8 cellular contexts compared by ENCODE assay signal in the genomic region with DNA sequence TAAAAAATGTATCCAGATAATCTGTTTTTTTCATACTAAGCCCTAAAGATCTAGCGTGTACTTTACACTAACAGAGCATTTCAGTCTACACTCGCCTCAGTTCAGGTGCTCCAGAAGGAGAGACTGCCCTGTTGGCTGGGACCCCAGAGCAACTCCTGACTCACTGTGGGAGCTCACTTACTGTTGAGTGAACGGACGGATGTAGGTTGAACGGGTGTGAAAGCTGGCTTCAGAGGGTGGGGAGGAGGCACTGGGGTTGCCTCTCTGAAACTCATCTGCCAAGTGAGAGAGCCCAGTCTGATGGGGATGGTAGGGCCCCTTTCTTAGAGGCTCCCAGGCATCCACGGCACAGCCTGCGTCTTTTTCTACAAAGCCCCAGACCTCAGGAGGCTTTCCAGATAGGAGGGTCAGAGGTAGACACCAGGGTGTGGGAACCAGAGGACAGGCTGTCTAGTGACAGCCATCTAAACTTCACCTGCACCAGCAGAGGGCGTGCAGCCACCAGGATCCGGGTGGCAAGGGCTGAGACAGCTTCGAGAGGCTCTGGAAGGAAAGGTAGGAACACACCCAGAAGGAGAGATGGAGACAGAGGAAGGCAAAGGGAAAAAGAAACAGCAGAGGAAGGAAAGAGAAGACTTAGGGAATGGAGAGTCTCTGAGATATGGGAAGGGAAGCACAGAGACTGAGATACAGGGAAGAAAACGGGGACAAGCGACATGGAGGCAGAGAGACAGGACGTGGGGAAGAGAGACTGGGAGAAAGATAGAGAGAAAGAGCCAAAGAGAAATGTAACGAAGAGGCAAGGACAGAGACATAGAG. TPM values are rescaled to one million over a fixed set of nuclear protein-coding genes. Genes with fewer than 3 reads are reported as not detected.
DNase-seq lines count a peak whose midpoint lies in the region; ATAC-seq, FAIRE-seq and TF ChIP-seq lines count a peak whose summit lies in the region.

No MANE protein-coding gene starts in this region.

- H3K4me3 ChIP-seq in retinal pigment epithelial cell (ENCODE audit: low read length): no peak overlapping the region

- peak; percentile 87 for TF ChIP-seq CTCF in retinal pigment epithelial cell (conservative IDR thresholded peaks at IDR 0.05; ENCODE audit: low read depth, low read length)

- peak; percentile 99 for FAIRE-seq in GM12891 (lab: Jason Lieb, UNC)

- peaks cover 0 to 1% of the 10 kb centered on the region in 2 donors for H3K27me3 Mint-ChIP-seq in T-cell
- peaks cover 5% of the 10 kb centered on the region for H3K27me3 Mint-ChIP-seq in activated naive CD8-positive, alpha-beta T cell treated with anti-CD3 and anti-CD28 coated beads, Interleukin-2, amount 50 U/mL, for 24 hours

- H3K4me1 Mint-ChIP-seq in T-cell: peaks cover 16 to 24% (median 19%) of the 10 kb centered on the region in 3 donors
- peaks cover 23% of the 10 kb centered on the region for H3K4me1 Mint-ChIP-seq in activated naive CD8-positive, alpha-beta T cell treated with anti-CD3 and anti-CD28 coated beads, Interleukin-2, amount 50 U/mL, for 24 hours

- peak overlapping the region; percentile 41 to 59 for H3K27ac Mint-ChIP-seq in T-cell
- H3K27ac Mint-ChIP-seq in activated naive CD8-positive, alpha-beta T cell treated with anti-CD3 and anti-CD28 coated beads, Interleukin-2, amount 50 U/mL, for 24 hours: peak overlapping the region; percentile 49

- no peaks in the 10 kb centered on the region for H3K36me3 Mint-ChIP-seq in T-cell
- no peaks in the 10 kb centered on the region for H3K36me3 Mint-ChIP-seq in activated naive CD8-positive, alpha-beta T cell treated with anti-CD3 and anti-CD28 coated beads, Interleukin-2, amount 50 U/mL, for 24 hours (ENCODE audit: low read depth)

- POLR2A ChIA-PET in T-cell (lab: Charles Lee): no interaction called here

- H3K9me3 Mint-ChIP-seq in T-cell: no peaks in the 10 kb centered on the region
- H3K9me3 Mint-ChIP-seq in activated naive CD8-positive, alpha-beta T cell treated with anti-CD3 and anti-CD28 coated beads, Interleukin-2, amount 50 U/mL, for 24 hours: no peaks in the 10 kb centered on the region

- TF ChIP-seq POLR2A in GM12891 (IDR thresholded peaks at IDR 0.05; ENCODE audit: low read depth, low read length): no peak

- intact Hi-C loops in left cardiac atrium (cut with DNase I): loop anchor here (1.0 to 5.0 kb wide), 2 partner anchors 51 to 52 kb away; partner anchors contain the start of gene SLC17A7 (in 1 of the 2)

- peak; percentile 77 for DNase-seq in 8988T
- DNase-seq in GM12891 (ENCODE audit: insufficient read length, low spot score): peak; percentile 77
- peak; percentile 88 for DNase-seq in NCI-H128 (lab: John Stamatoyannopoulos, UW; ENCODE audit: unreplicated experiment)
- peak; percentile 56 to 83 (median 71) for DNase-seq in T-cell
- peak; percentile 77 for DNase-seq in activated naive CD8-positive, alpha-beta T cell treated with anti-CD3 and anti-CD28 coated beads, Interleukin-2, amount 50 U/mL, for 24 hours
- DNase-seq in left cardiac atrium: peak; percentile 79
- DNase-seq in retinal pigment epithelial cell (ENCODE audit: low read depth): no peak

- peak; percentile 75 to 84 (median 80) for ATAC-seq in T-cell (replicated peaks in 1 of 4)
- ATAC-seq in activated naive CD8-positive, alpha-beta T cell treated with anti-CD3 and anti-CD28 coated beads, Interleukin-2, amount 50 U/mL, for 24 hours: peak; percentile 89
- ATAC-seq in left cardiac atrium: peak; percentile 80 to 85
- ATAC-seq in HG02642 (IDR thresholded peaks at IDR 0.05; ENCODE audit: poor library complexity, unreplicated experiment): no peak

- CTCF ChIA-PET in T-cell (lab: Charles Lee): interaction anchor here (0.6 to 1.4 kb wide), 7 partner anchors 28 to 294 kb away, joined by 3 to 11 read pairs (median 4); partner anchors contain the start of gene FLT3LG (in 1 of the 2)

- no peak overlapping the region for H3K4me3 Mint-ChIP-seq in T-cell
- H3K4me3 Mint-ChIP-seq in activated naive CD8-positive, alpha-beta T cell treated with anti-CD3 and anti-CD28 coated beads, Interleukin-2, amount 50 U/mL, for 24 hours: no peak overlapping the region

TF ChIP-seq in GM12891, 5 proteins besides CTCF, POLR2A, EP300 and RAD21:
- no peak for TF ChIP-seq POLR2AphosphoS5 (IDR thresholded peaks at IDR 0.05; ENCODE audit: low read depth, low read length)
- 0 out of 2 replicates have a peak, but pooled peaks have one; percentile 21 for TF ChIP-seq POU2F2 (IDR thresholded peaks at IDR 0.05; ENCODE audit: low read depth, low read length)

RNA-seq across cellular contexts. Expression of gene KASH5, which starts 3.7 kb away (rescaled TPM):
- 0.18 TPM for polyA plus RNA-seq in GM12891 (2012; ENCODE audit: low read depth, missing spikeins)
- under 1 TPM in 2 of 5 donors, not detected in 3; 0.25 to 0.26 TPM for total RNA-seq in T-cell
- not detected for total RNA-seq in left cardiac atrium

RNA-seq across cellular contexts. Expression of gene DKKL1, which starts 28.1 kb away (rescaled TPM):
- polyA plus RNA-seq in GM12891 (2012; ENCODE audit: low read depth, missing spikeins): not detected
- total RNA-seq in T-cell (not detected), left cardiac atrium (not detected)

RNA-seq across cellular contexts. Expression of gene TEAD2, which starts 29.6 kb away (rescaled TPM):
- polyA plus RNA-seq in GM12891 (2012; ENCODE audit: low read depth, missing spikeins): 0.22 TPM
- total RNA-seq in T-cell (under 1 TPM in 3 of 5 donors, not detected in 2; 0.20 to 0.43 (median 0.28) TPM), left cardiac atrium (10 to 100 TPM; 43.8 to 45.0 TPM)

RNA-seq across cellular contexts. Expression of gene PTH2, which starts 31.5 kb away (rescaled TPM):
- not detected for polyA plus RNA-seq in GM12891 (2012; ENCODE audit: low read depth, missing spikeins)
- total RNA-seq in T-cell: not detected
- not detected for total RNA-seq in left cardiac atrium

RNA-seq across cellular contexts. Expression of gene GFY, which starts 33.4 kb away (rescaled TPM):
- polyA plus RNA-seq in GM12891 (2012; ENCODE audit: low read depth, missing spikeins): not detected
- under 1 TPM in 1 of 5 donors, not detected in 4; 0.16 TPM for total RNA-seq in T-cell
- not detected for total RNA-seq in left cardiac atrium

Comparison
In these comparisons a context has a peak if more than half of its experiments do, and no peak if none do; other contexts are left out.
1. RNA of gene TEAD2, which starts 29.6 kb away (total RNA-seq): 43.8 to 45.0 TPM in left cardiac atrium; 0.20 to 0.43 TPM in T-cell; every median in the first group is over 10 times any median in the second.